ENCODE assay signal across 8 cellular contexts in genomic region chr1:35190784-35191183, GRCh38. TPM values are rescaled to one million over a fixed set of nuclear protein-coding genes. Genes with fewer than 3 reads are reported as not detected.
A peak's percentile ranks its signal among the peaks of the same experiment; 100 is the strongest.
DNase-seq lines count a peak whose midpoint lies in the region; ATAC-seq, FAIRE-seq and TF ChIP-seq lines count a peak whose summit lies in the region.

No MANE protein-coding gene starts in this region.

- no peaks in the 10 kb centered on the region for H3K9me3 Mint-ChIP-seq in osteocyte (ENCODE audit: unreplicated experiment)

- peaks cover 71% of the 10 kb centered on the region for H3K36me3 ChIP-seq in DND-41 (ENCODE audit: insufficient read depth, low read length)
- peaks cover 70% of the 10 kb centered on the region for H3K36me3 ChIP-seq in OCI-LY7 (ENCODE audit: insufficient read depth, low read length)
- H3K36me3 ChIP-seq in endothelial cell of umbilical vein (ENCODE audit: control insufficient read depth in 2 of 2, extremely low read depth in 1 of 2, insufficient read depth in 2 of 2, low read length in 2 of 2), result peaks cover 35 to 55% of the 10 kb centered on the region in 2 experiments

- peaks cover 51% of the 10 kb centered on the region for H3K4me1 Mint-ChIP-seq in osteocyte (ENCODE audit: unreplicated experiment)

- peaks cover 61% of the 10 kb centered on the region for H4K20me1 ChIP-seq in DND-41 (ENCODE audit: insufficient read depth, low read length)
- peaks cover 60% of the 10 kb centered on the region for H4K20me1 ChIP-seq in OCI-LY7 (ENCODE audit: insufficient read depth, low read length)
- H4K20me1 ChIP-seq in endothelial cell of umbilical vein (replicated peaks; ENCODE audit: control insufficient read depth, extremely low read depth, insufficient read depth, low read length), result peaks cover 39% of the 10 kb centered on the region

- no peak for TF ChIP-seq POLR2A in endothelial cell of umbilical vein (IDR thresholded peaks at IDR 0.05; ENCODE audit: low read depth, low read length)

- POLR2A ChIA-PET in OCI-LY7 (lab: Charles Lee) (interaction anchor here (0.6 to 0.9 kb wide), 4 partner anchors 8 to 294 kb away, joined by 3 read pairs; no protein-coding TSS in a partner anchor), endothelial cell of umbilical vein (lab: Charles Lee) (no interaction called here)

- peak overlapping the region; percentile 63 for H3K27ac Mint-ChIP-seq in osteocyte (ENCODE audit: unreplicated experiment)

- H3K79me2 ChIP-seq in DND-41 (ENCODE audit: insufficient read depth, low read length) (peaks cover 77% of the 10 kb centered on the region), OCI-LY7 (ENCODE audit: insufficient read depth, low read depth, low read length) (peaks cover 72% of the 10 kb centered on the region), endothelial cell of umbilical vein (ENCODE audit: control insufficient read depth, insufficient read depth, low read length) (peaks cover 71% of the 10 kb centered on the region)

- no peaks in the 10 kb centered on the region for H3K9me2 ChIP-seq in OCI-LY7 (ENCODE audit: insufficient read depth, low read length)

- DNase-seq in DND-41 (no peak), OCI-LY7 (ENCODE audit: low spot score) (no peak), endothelial cell of umbilical vein (ENCODE audit: low read depth, low spot score) (no peak), osteocyte (ENCODE audit: extremely low spot score, unreplicated experiment) (no peak), KBM-7 (no peak)
- no peak for DNase-seq in effector CD8-positive, alpha-beta T cell (lab: John Stamatoyannopoulos, UW)
- no peak for DNase-seq in stimulated activated naive CD4-positive, alpha-beta T cell (lab: John Stamatoyannopoulos, UW)

- peak overlapping the region; percentile 92; the same call in 1 of the 2 replicates for H3K27ac ChIP-seq in DND-41 (ENCODE audit: low read length)
- H3K27ac ChIP-seq in OCI-LY7 (ENCODE audit: low read depth, low read length, poor library complexity, severe bottlenecking), result no peak overlapping the region
- no peak overlapping the region for H3K27ac ChIP-seq in endothelial cell of umbilical vein (ENCODE audit: insufficient read depth, low read depth, low read length)

- no peak for FAIRE-seq in endothelial cell of umbilical vein (lab: Jason Lieb, UNC)

- no peaks in the 10 kb centered on the region for H3K9me1 ChIP-seq in endothelial cell of umbilical vein (replicated peaks; ENCODE audit: control insufficient read depth, extremely low read depth, insufficient read depth, low read length)

- H3K4me1 ChIP-seq in DND-41 (ENCODE audit: insufficient read depth, low read length), result peaks cover 62% of the 10 kb centered on the region
- H3K4me1 ChIP-seq in OCI-LY7 (ENCODE audit: insufficient read depth, low read length, poor library complexity, severe bottlenecking), result peaks cover 41% of the 10 kb centered on the region
- H3K4me1 ChIP-seq in endothelial cell of umbilical vein (ENCODE audit: control insufficient read depth, extremely low read depth, insufficient read depth, low read length), result peaks cover 43% of the 10 kb centered on the region

- dilution Hi-C loops in endothelial cell of umbilical vein (cut with MboI; ENCODE audit: extremely low pct_ligation_motif_present, low sequenced_read_pairs), result no loop called here

- H3K4me3 ChIP-seq in DND-41 (ENCODE audit: low read depth in 1 of 2, low read length in 2 of 2), result peak overlapping the region; percentile 85 to 93
- H3K4me3 ChIP-seq in OCI-LY7 (ENCODE audit: low read depth, low read length, poor library complexity, severe bottlenecking), result peak overlapping the region; percentile 98
- peak overlapping the region; percentile 54 to 99 (median 97) for H3K4me3 ChIP-seq in endothelial cell of umbilical vein (replicated peaks in 1 of 3; ENCODE audit: insufficient read depth in 1 of 3, low read depth in 1 of 3, low read length in 3 of 3)

- H3K27me3 Mint-ChIP-seq in osteocyte (ENCODE audit: unreplicated experiment), result no peaks in the 10 kb centered on the region

- H2AFZ ChIP-seq in DND-41 (ENCODE audit: low read depth, low read length) (no peak overlapping the region), OCI-LY7 (ENCODE audit: low read length) (no peak overlapping the region), endothelial cell of umbilical vein (ENCODE audit: low read depth, low read length) (no peak overlapping the region)

- H3K9me3 ChIP-seq in DND-41 (ENCODE audit: insufficient read depth, low read length, severe bottlenecking), result no peaks in the 10 kb centered on the region
- no peaks in the 10 kb centered on the region for H3K9me3 ChIP-seq in OCI-LY7 (ENCODE audit: low read length)
- no peaks in the 10 kb centered on the region for H3K9me3 ChIP-seq in endothelial cell of umbilical vein (replicated peaks; ENCODE audit: control insufficient read depth, insufficient read depth, low read length)

- H3K36me3 Mint-ChIP-seq in osteocyte (ENCODE audit: unreplicated experiment), result peaks cover 60% of the 10 kb centered on the region

- CTCF ChIA-PET in OCI-LY7 (lab: Charles Lee; ENCODE audit: unreplicated experiment), result no interaction called here
- CTCF ChIA-PET in endothelial cell of umbilical vein (lab: Charles Lee), result interaction anchor here (1.1 kb wide), 1 partner anchor 9 kb away, joined by 3 read pairs; no protein-coding TSS in a partner anchor

- H3K4me3 Mint-ChIP-seq in osteocyte (ENCODE audit: unreplicated experiment), result peak overlapping the region; percentile 85

- H3K4me2 ChIP-seq in DND-41 (ENCODE audit: insufficient read depth, low read length) (peak overlapping the region; percentile 70), OCI-LY7 (ENCODE audit: low read length) (peak overlapping the region; percentile 76), endothelial cell of umbilical vein (ENCODE audit: insufficient read depth, low read length) (peak overlapping the region; percentile 79)

- H3K27me3 ChIP-seq in DND-41 (ENCODE audit: insufficient read depth, low read length, poor library complexity), result no peaks in the 10 kb centered on the region
- no peaks in the 10 kb centered on the region for H3K27me3 ChIP-seq in endothelial cell of umbilical vein (ENCODE audit: control insufficient read depth in 2 of 2, insufficient read depth in 2 of 2, low read length in 2 of 2)

- no peak for TF ChIP-seq CTCF in DND-41 (IDR thresholded peaks at IDR 0.05; ENCODE audit: borderline replicate concordance, extremely low read depth, low read length, poor library complexity, severe bottlenecking)
- TF ChIP-seq CTCF in OCI-LY7 (conservative IDR thresholded peaks at IDR 0.05; ENCODE audit: low read length), result no peak
- no peak for TF ChIP-seq CTCF in endothelial cell of umbilical vein (IDR thresholded peaks at IDR 0.05; ENCODE audit: extremely low read depth in 1 of 2, insufficient read depth in 1 of 2, low read depth in 1 of 2, low read length in 2 of 2)
- no peak for TF ChIP-seq CTCF in osteocyte (IDR thresholded peaks at IDR 0.05)

- TSS peak; percentile 69 for BruUV-seq in OCI-LY7 (replicated peaks; lab: Mats Ljungman, UMichigan)
- no TSS peak for BruUV-seq in endothelial cell of umbilical vein (replicated peaks; lab: Mats Ljungman, UMichigan)

- intact Hi-C loops in OCI-LY7 (cut with micrococcal nuclease; ENCODE audit: unreplicated experiment) (loop anchor here (5.0 kb wide), 1 partner anchor 333 kb away; the partner anchor contains the start of gene SMIM12), endothelial cell of umbilical vein (cut with micrococcal nuclease) (loop anchor here (5.0 kb wide), 5 partner anchors 158 to 1032 kb away; partner anchors contain the start of genes C1orf216, KIAA0319L, NCDN and THRAP3)

- ATAC-seq in DND-41 (ENCODE audit: insufficient read depth, low read depth), result no peak
- no peak for ATAC-seq in GM21526 (IDR thresholded peaks at IDR 0.05; ENCODE audit: low FRiP score, unreplicated experiment)

- H3K9ac ChIP-seq in DND-41 (ENCODE audit: low read depth, low read length) (peak overlapping the region; percentile 100), endothelial cell of umbilical vein (replicated peaks; ENCODE audit: extremely low read depth, insufficient read depth, low read length) (peak overlapping the region; percentile 89)

- in situ Hi-C loops in KBM-7 (cut with MboI; ENCODE audit: low pct_unique_long_range_greater_than_20kb, low sequenced_read_pairs), result no loop called here

TF ChIP-seq in endothelial cell of umbilical vein, 7 proteins besides CTCF, POLR2A, EP300 and RAD21:
- TF ChIP-seq MYC (IDR thresholded peaks at IDR 0.05; ENCODE audit: low read depth, low read length) (no peak), MAX (IDR thresholded peaks at IDR 0.05; ENCODE audit: insufficient read depth, insufficient read length) (no peak), GATA2 (IDR thresholded peaks at IDR 0.05; ENCODE audit: insufficient read depth, insufficient read length, low read depth, low read length) (no peak)

RNA-seq across cellular contexts. Expression of gene SFPQ, which starts 2.2 kb away (rescaled TPM):
- 395 and 569 TPM in 2 replicates for total RNA-seq in OCI-LY7 (2014; rRNA removed; shearing (Covaris generic))
- total RNA-seq in OCI-LY7 (2022) (532 and 593 TPM in 2 replicates), endothelial cell of umbilical vein (413 and 415 TPM in 2 replicates), osteocyte (231 and 241 TPM in 2 replicates)
- polyA plus RNA-seq in endothelial cell of umbilical vein, result 100 and 104 TPM in 2 replicates
- polyA plus RNA-seq in endothelial cell of umbilical vein (2011; cell fraction: cytosol; rRNA removed), result 70.6 and 76.8 TPM in 2 replicates
- polyA plus RNA-seq in endothelial cell of umbilical vein (2011; cell fraction: nucleus; rRNA removed), result 563 and 666 TPM in 2 replicates
- 226 and 289 TPM in 2 replicates for polyA plus RNA-seq in endothelial cell of umbilical vein (2012)
- 145 and 149 TPM in 2 replicates for polyA minus RNA-seq in endothelial cell of umbilical vein
- polyA minus RNA-seq in endothelial cell of umbilical vein (2011; cell fraction: cytosol; rRNA and poly(A)+ RNA removed), result 52.1 TPM
- polyA minus RNA-seq in endothelial cell of umbilical vein (2011; cell fraction: nucleus; rRNA and poly(A)+ RNA removed), result 312 and 370 TPM in 2 replicates
